Comparison of ENCODE assay signal across 22 cellular contexts in genomic region chr7:7704867-7705266, GRCh38.
"Had no signal": no experiment of that assay in that cellular context is flagged by ENCODE, and none has a peak within 500 bp of the region (broad histone marks: within the 10 kb centered on the region; RNA-seq: fewer than 3 reads in every experiment).

No MANE protein-coding gene starts in this region.

- H3K36me3 ChIP-seq: esophagus squamous epithelium, left ventricle myocardium inferior, lower lobe of right lung, thoracic aorta, transverse colon had no signal

- H3K27me3 Mint-ChIP-seq: naive B cell; stimulated activated naive B cell treated with anti-CD40 and anti-IgM and Interleukin-4, amounts not matched to agents 10 μg/mL and 1 μg/mL and 100 μg/mL, for 72 hours; stimulated activated naive CD8-positive, alpha-beta T cell treated with anti-CD3 and anti-CD28 coated beads, Interleukin-15, amount 100 ng/mL, for 72 hours had no signal

- H3K4me3 ChIP-seq: dorsolateral prefrontal cortex, esophagus squamous epithelium, left ventricle myocardium inferior, lower lobe of right lung, psoas muscle, thoracic aorta, transverse colon had no signal

- H3K27me3 ChIP-seq: dorsolateral prefrontal cortex, esophagus squamous epithelium, transverse colon had no signal

- H3K27ac ChIP-seq: dorsolateral prefrontal cortex, esophagus squamous epithelium, left ventricle myocardium inferior, lower lobe of right lung, psoas muscle, thoracic aorta, transverse colon had no signal

- H3K4me3 Mint-ChIP-seq: immature natural killer cell; nephron; stimulated activated naive B cell treated with anti-CD40 and anti-IgM and Interleukin-4, amounts not matched to agents 10 μg/mL and 1 μg/mL and 100 μg/mL, for 72 hours; stimulated activated naive CD8-positive, alpha-beta T cell treated with anti-CD3 and anti-CD28 coated beads, Interleukin-15, amount 100 ng/mL, for 72 hours had no signal

- H3K9me3 Mint-ChIP-seq: immature natural killer cell; naive B cell; nephron; stimulated activated naive CD8-positive, alpha-beta T cell treated with anti-CD3 and anti-CD28 coated beads, Interleukin-15, amount 100 ng/mL, for 72 hours had no signal

- FAIRE-seq: kidney had no signal

- H3K36me3 Mint-ChIP-seq: immature natural killer cell, naive B cell had no signal

- H3K9me3 ChIP-seq: esophagus squamous epithelium, left ventricle myocardium inferior, lower lobe of right lung, psoas muscle, thoracic aorta, transverse colon had no signal

- H3K27ac Mint-ChIP-seq: immature natural killer cell; nephron; stimulated activated naive B cell treated with anti-CD40 and anti-IgM and Interleukin-4, amounts not matched to agents 10 μg/mL and 1 μg/mL and 100 μg/mL, for 72 hours; stimulated activated naive CD8-positive, alpha-beta T cell treated with anti-CD3 and anti-CD28 coated beads, Interleukin-15, amount 100 ng/mL, for 72 hours had no signal

- DNase-seq: cortex of kidney; dorsolateral prefrontal cortex; effector CD8-positive, alpha-beta T cell; esophagus squamous epithelium; immature natural killer cell; kidney; left cardiac atrium; left ventricle myocardium inferior; lower lobe of right lung; mesenchymal stem cell; midbrain; naive B cell; occipital lobe; psoas muscle; retina; stimulated activated CD4-positive, alpha-beta T cell treated with anti-CD3 and anti-CD28 coated beads, Interleukin-2, amount 100 ng/mL, for 24 hours; stimulated activated CD4-positive, alpha-beta T cell treated with anti-CD3 and anti-CD28 coated beads, Interleukin-4, amount 100 ng/mL, for 4 hours; stimulated activated naive B cell treated with anti-CD40 and anti-IgM and Interleukin-4, amounts not matched to agents 10 μg/mL and 1 μg/mL and 100 μg/mL, for 72 hours; stimulated activated naive CD8-positive, alpha-beta T cell treated with anti-CD3 and anti-CD28 coated beads, Interleukin-15, amount 100 ng/mL, for 72 hours; transverse colon had no signal
